9 cellular contexts compared by ENCODE assay signal in the genomic region with DNA sequence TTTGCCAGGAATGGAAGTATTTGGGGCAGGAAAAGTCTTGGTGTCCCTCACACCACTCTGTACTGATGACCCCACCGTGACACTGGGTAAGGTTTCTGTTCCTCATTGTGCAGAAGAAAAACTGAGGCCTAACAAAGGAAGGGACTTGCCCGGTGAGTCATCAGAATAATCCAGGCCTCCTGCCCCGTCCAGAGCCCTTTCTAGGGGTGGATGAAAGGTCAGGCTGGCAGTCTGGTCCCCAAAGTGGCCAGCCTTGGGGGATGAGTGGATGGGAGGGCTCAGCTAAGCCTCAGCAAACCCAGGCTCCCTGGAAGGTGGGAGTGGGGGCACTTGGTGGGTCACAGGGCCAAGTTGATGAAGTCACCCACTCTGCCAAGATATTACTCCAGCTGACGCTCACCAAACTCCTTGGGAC. TPM values are rescaled to one million over a fixed set of nuclear protein-coding genes. Genes with fewer than 3 reads are reported as not detected.
A peak's percentile ranks its signal among the peaks of the same experiment; 100 is the strongest.
DNase-seq lines count a peak whose midpoint lies in the region; ATAC-seq and TF ChIP-seq lines count a peak whose summit lies in the region.
"Had no signal": no experiment of that assay in that cellular context is flagged by ENCODE, and none has a peak within 500 bp of the region (broad histone marks: within the 10 kb centered on the region; RNA-seq: fewer than 3 reads in every experiment).

No MANE protein-coding gene starts in this region.

- CTCF ChIA-PET in HEK293T (lab: Yijun Ruan, JAX) = no interaction called here

- no peak overlapping the region for H3K4me3 ChIP-seq in Peyer's patch
- no peak overlapping the region for H3K4me3 ChIP-seq in smooth muscle cell

- H3K27ac ChIP-seq in Peyer's patch = peak overlapping the region; percentile 33 to 71 (median 41)
- H3K27ac ChIP-seq in smooth muscle cell (ENCODE audit: low read depth) = no peak overlapping the region

- H3K36me3 ChIP-seq in Peyer's patch (peaks cover 0 to 5% (median 0%) of the 10 kb centered on the region in 3 donors), smooth muscle cell (ENCODE audit: low read depth) (no peaks in the 10 kb centered on the region)

- peaks cover 0 to 25% (median 14%) of the 10 kb centered on the region in 4 donors for H3K4me1 ChIP-seq in Peyer's patch
- H3K4me1 ChIP-seq in smooth muscle cell (ENCODE audit: low read depth) = peaks cover 17% of the 10 kb centered on the region

- TF ChIP-seq CTCF in Peyer's patch (IDR thresholded peaks at IDR 0.05) (no peak), smooth muscle cell (IDR thresholded peaks at IDR 0.05; ENCODE audit: borderline replicate concordance, insufficient read depth, poor library complexity, severe bottlenecking) (no peak)

- H3K4me2 ChIP-seq in smooth muscle cell = no peak overlapping the region

- no peak overlapping the region for H3K9ac ChIP-seq in smooth muscle cell (ENCODE audit: low read depth)

- DNase-seq in activated T-cell treated with anti-CD3 and anti-CD28 coated beads, Interleukin-2, amount 50 U/mL, for 72 hours = no peak
- DNase-seq in activated T-cell treated with anti-CD3 and anti-CD28 coated beads, Interleukin-2, amount 50 U/mL, for 48 hours = no peak
- DNase-seq in Peyer's patch (peak in 2 of 3 donors; percentile 63 to 74), iris pigment epithelial cell (ENCODE audit: low read depth) (peak; percentile 76), T-helper 9 cell (no peak), smooth muscle cell (lab: John Stamatoyannopoulos, UW; ENCODE audit: unreplicated experiment) (no peak), HEK293T (ENCODE audit: extremely low spot score) (no peak)

- peak overlapping the region; percentile 24 for H3K27ac Mint-ChIP-seq in activated T-cell treated with anti-CD3 and anti-CD28 coated beads, Interleukin-2, amount 50 U/mL, for 72 hours
- H3K27ac Mint-ChIP-seq: nephron had no signal

- H3K27me3 Mint-ChIP-seq in activated T-cell treated with anti-CD3 and anti-CD28 coated beads, Interleukin-2, amount 50 U/mL, for 72 hours (ENCODE audit: low read depth) = no peaks in the 10 kb centered on the region

- H3K4me1 Mint-ChIP-seq in activated T-cell treated with anti-CD3 and anti-CD28 coated beads, Interleukin-2, amount 50 U/mL, for 72 hours (ENCODE audit: low read depth) = peaks cover 65% of the 10 kb centered on the region

- H3F3A ChIP-seq in smooth muscle cell (ENCODE audit: low read depth) = no peaks in the 10 kb centered on the region

- H3K9me3 ChIP-seq in Peyer's patch = no peaks in the 10 kb centered on the region
- no peaks in the 10 kb centered on the region for H3K9me3 ChIP-seq in smooth muscle cell (replicated peaks; ENCODE audit: low read depth)

- 43% methylated on average over 4 of the region's 4 CpGs for WGBS in smooth muscle cell (ENCODE audit: low lambda C conversion rate)

- H3K4me3 Mint-ChIP-seq in activated T-cell treated with anti-CD3 and anti-CD28 coated beads, Interleukin-2, amount 50 U/mL, for 72 hours = peak overlapping the region in 1 of 2 donors; percentile 3
- H3K4me3 Mint-ChIP-seq: nephron had no signal

- ATAC-seq in activated T-cell treated with anti-CD3 and anti-CD28 coated beads, Interleukin-2, amount 50 U/mL, for 72 hours (replicated peaks in 1 of 2) = no peak
- ATAC-seq in HG02938 (IDR thresholded peaks at IDR 0.05; ENCODE audit: unreplicated experiment) = peak; percentile 93

- no peaks in the 10 kb centered on the region for H3K27me3 ChIP-seq in Peyer's patch
- H3K27me3 ChIP-seq in smooth muscle cell (ENCODE audit: low read depth) = no peaks in the 10 kb centered on the region

- POLR2A ChIA-PET in HEK293T (lab: Yijun Ruan, JAX) = no interaction called here

- H4K20me1 ChIP-seq in smooth muscle cell (ENCODE audit: low read depth) = no peaks in the 10 kb centered on the region

- H3K79me2 ChIP-seq in smooth muscle cell (ENCODE audit: low read depth) = no peaks in the 10 kb centered on the region

- no peaks in the 10 kb centered on the region for H3K36me3 Mint-ChIP-seq in activated T-cell treated with anti-CD3 and anti-CD28 coated beads, Interleukin-2, amount 50 U/mL, for 72 hours (ENCODE audit: insufficient read depth in 2 of 2)

- no peaks in the 10 kb centered on the region for H3K9me3 Mint-ChIP-seq in activated T-cell treated with anti-CD3 and anti-CD28 coated beads, Interleukin-2, amount 50 U/mL, for 72 hours
- H3K9me3 Mint-ChIP-seq: nephron had no signal

- H2AFZ ChIP-seq in smooth muscle cell (ENCODE audit: low read depth) = no peak overlapping the region

- TF ChIP-seq POLR2A in Peyer's patch (IDR thresholded peaks at IDR 0.05) = no peak

TF ChIP-seq in HEK293T, 16 proteins besides CTCF, POLR2A, EP300 and RAD21:
- no peak for TF ChIP-seq HDGF (IDR thresholded peaks at IDR 0.05; ENCODE audit: borderline replicate concordance)
- no peak for TF ChIP-seq FOXA1 (IDR thresholded peaks at IDR 0.05)
- TF ChIP-seq SUZ12 (IDR thresholded peaks at IDR 0.05) = no peak
- TF ChIP-seq ARNT (IDR thresholded peaks at IDR 0.05) = no peak
- TF ChIP-seq NFRKB (IDR thresholded peaks at IDR 0.05) = no peak
- TF ChIP-seq FOXK2 (IDR thresholded peaks at IDR 0.05) = no peak
- no peak for TF ChIP-seq LEF1 (IDR thresholded peaks at IDR 0.05; ENCODE audit: borderline replicate concordance)
- no peak for TF ChIP-seq L3MBTL2 (conservative IDR thresholded peaks at IDR 0.05)
- no peak for TF ChIP-seq SP1 (IDR thresholded peaks at IDR 0.05)
- TF ChIP-seq, protein P1, sequence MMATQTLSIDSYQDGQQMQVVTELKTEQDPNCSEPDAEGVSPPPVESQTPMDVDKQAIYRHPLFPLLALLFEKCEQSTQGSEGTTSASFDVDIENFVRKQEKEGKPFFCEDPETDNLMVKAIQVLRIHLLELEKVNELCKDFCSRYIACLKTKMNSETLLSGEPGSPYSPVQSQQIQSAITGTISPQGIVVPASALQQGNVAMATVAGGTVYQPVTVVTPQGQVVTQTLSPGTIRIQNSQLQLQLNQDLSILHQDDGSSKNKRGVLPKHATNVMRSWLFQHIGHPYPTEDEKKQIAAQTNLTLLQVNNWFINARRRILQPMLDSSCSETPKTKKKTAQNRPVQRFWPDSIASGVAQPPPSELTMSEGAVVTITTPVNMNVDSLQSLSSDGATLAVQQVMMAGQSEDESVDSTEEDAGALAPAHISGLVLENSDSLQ (IDR thresholded peaks at IDR 0.05) = no peak
- TF ChIP-seq BHLHE40 (IDR thresholded peaks at IDR 0.05; ENCODE audit: borderline replicate concordance) = no peak
- TF ChIP-seq CTBP1 (IDR thresholded peaks at IDR 0.05; ENCODE audit: borderline replicate concordance) = no peak

RNA-seq across cellular contexts. Expression of a gene that starts 2.3 kb away (rescaled TPM):
- 10 to 100 TPM; 31.4 to 32.4 TPM for total RNA-seq in activated T-cell treated with anti-CD3 and anti-CD28 coated beads, Interleukin-2, amount 50 U/mL, for 72 hours
- 100 to 1,000 TPM in 1 of 4 donors, 10 to 100 TPM in 3; 19.3 to 103 (median 64.2) TPM for total RNA-seq in Peyer's patch
- total RNA-seq in smooth muscle cell = 3.7 and 7.1 TPM in 2 replicates
- 0.54 and 2.1 TPM in 2 replicates for polyA plus RNA-seq in smooth muscle cell

RNA-seq across cellular contexts. Expression of a gene that starts 26.2 kb away (rescaled TPM):
- total RNA-seq in activated T-cell treated with anti-CD3 and anti-CD28 coated beads, Interleukin-2, amount 50 U/mL, for 72 hours = 10 to 100 TPM; 21.5 to 25.4 TPM
- total RNA-seq in Peyer's patch (100 to 1,000 TPM in 3 of 4 donors, 10 to 100 TPM in 1; 89.1 to 274 (median 224) TPM), smooth muscle cell (3.3 and 4.4 TPM in 2 replicates)
- 3.8 and 5.4 TPM in 2 replicates for polyA plus RNA-seq in smooth muscle cell

RNA-seq across cellular contexts. Expression of a gene that starts 35.3 kb away (rescaled TPM):
- total RNA-seq in activated T-cell treated with anti-CD3 and anti-CD28 coated beads, Interleukin-2, amount 50 U/mL, for 72 hours = 100 to 1,000 TPM; 113 to 120 TPM
- total RNA-seq in Peyer's patch (10 to 100 TPM; 29.7 to 44.0 (median 38.3) TPM), smooth muscle cell (48.3 and 48.6 TPM in 2 replicates)
- 26.1 and 28.6 TPM in 2 replicates for polyA plus RNA-seq in smooth muscle cell

Comparison
In these comparisons a context has a peak if more than half of its experiments do, and no peak if none do; other contexts are left out.
1. DNase-seq: peak in Peyer's patch (2 of 3) and iris pigment epithelial cell (single experiment); none in activated T-cell treated with anti-CD3 and anti-CD28 coated beads, Interleukin-2, amount 50 U/mL, for 72 hours (0 of 2), activated T-cell treated with anti-CD3 and anti-CD28 coated beads, Interleukin-2, amount 50 U/mL, for 48 hours (0 of 2), T-helper 9 cell (single experiment), smooth muscle cell (single experiment) and HEK293T (single experiment).